In genomic region chr11:7911011-7911410, GRCh38 we compare ENCODE assay signal across 19 cellular contexts.
"Had no signal": no experiment of that assay in that cellular context is flagged by ENCODE, and none has a peak within 500 bp of the region (broad histone marks: within the 10 kb centered on the region; RNA-seq: fewer than 3 reads in every experiment).

No MANE protein-coding gene starts in this region.

- H3K9me3 ChIP-seq: gastrocnemius medialis, mucosa of descending colon, right lobe of liver, spleen, testis, tibial artery had no signal

- H3K9ac ChIP-seq: neural progenitor cell, parathyroid adenoma had no signal

- H3K4me1 ChIP-seq: gastrocnemius medialis, parathyroid adenoma, right lobe of liver, spleen, testis, tibial artery had no signal

- H3K36me3 ChIP-seq: gastrocnemius medialis, neural progenitor cell, right lobe of liver, spleen, tibial artery had no signal

- H3K27ac ChIP-seq: gastrocnemius medialis, neural progenitor cell, parathyroid adenoma, right lobe of liver, spleen, testis, tibial artery had no signal

- ATAC-seq: effector memory CD8-positive, alpha-beta T cell; gastrocnemius medialis; left lobe of liver; mucosa of descending colon; right lobe of liver; stimulated activated memory B cell treated with anti-CD40 and anti-IgM and Interleukin-4, amounts not matched to agents 10 μg/mL and 1 μg/mL and 100 μg/mL, for 72 hours; stimulated activated naive CD8-positive, alpha-beta T cell treated with anti-CD3 and anti-CD28 coated beads, Interleukin-15, Interleukin-2, amounts not matched to agents 100 U/mL and 50 U/mL, for 24 hours had no signal

- DNase-seq: cortex of kidney; effector memory CD8-positive, alpha-beta T cell; foreskin fibroblast; gastrocnemius medialis; head of caudate nucleus; mucosa of descending colon; naive B cell; right lobe of liver; spleen; stimulated activated CD4-positive, alpha-beta T cell treated with anti-CD3 and anti-CD28 coated beads, Interleukin-4, amount 100 ng/mL, for 4 hours; stimulated activated naive CD8-positive, alpha-beta T cell treated with anti-CD3 and anti-CD28 coated beads, Interleukin-15, Interleukin-2, amounts not matched to agents 100 U/mL and 50 U/mL, for 24 hours; substantia nigra; testis; tibial artery had no signal

- H3K27me3 ChIP-seq: gastrocnemius medialis, neural progenitor cell, right lobe of liver, testis, tibial artery had no signal

- H3K4me3 ChIP-seq: gastrocnemius medialis, lung, mucosa of descending colon, neural progenitor cell, right lobe of liver, spleen, testis, tibial artery had no signal
